ENCODE assay signal across 24 cellular contexts in the genomic region with DNA sequence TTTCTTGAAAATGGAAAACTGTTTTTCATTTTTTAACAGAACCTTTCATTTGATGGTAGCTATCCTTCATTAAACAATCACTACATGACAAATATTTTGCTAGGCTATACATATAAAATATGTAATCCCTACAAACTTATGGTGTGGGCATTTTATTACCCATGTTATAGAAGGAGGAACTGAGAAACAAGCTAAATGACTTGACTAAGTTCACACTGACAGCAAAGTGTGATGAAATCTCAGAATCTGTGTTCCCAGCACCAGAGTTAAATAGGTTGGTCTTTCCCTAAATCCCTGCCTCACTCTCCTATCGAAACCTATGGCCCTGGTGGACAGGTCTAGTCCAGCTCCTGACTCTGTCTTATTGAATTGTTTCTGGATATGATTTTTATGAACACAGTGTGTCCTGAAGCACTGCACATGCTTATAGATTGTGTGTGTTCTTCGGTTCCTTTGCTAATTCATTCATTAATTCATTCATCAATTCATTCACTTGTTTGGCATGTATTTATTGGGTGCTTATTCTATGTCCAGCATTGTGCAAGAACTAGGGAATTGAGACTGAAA.
A peak's percentile ranks its signal among the peaks of the same experiment; 100 is the strongest.
DNase-seq lines count a peak whose midpoint lies in the region; ATAC-seq and TF ChIP-seq lines count a peak whose summit lies in the region.
"Had no signal": no experiment of that assay in that cellular context is flagged by ENCODE, and none has a peak within 500 bp of the region (broad histone marks: within the 10 kb centered on the region; RNA-seq: fewer than 3 reads in every experiment).

No MANE protein-coding gene starts in this region.

- no peak overlapping the region for H3K4me3 Mint-ChIP-seq in stimulated activated naive B cell treated with anti-CD40 and anti-IgM and Interleukin-4, amounts not matched to agents 10 μg/mL and 1 μg/mL and 100 μg/mL, for 72 hours
- H3K4me3 Mint-ChIP-seq: activated CD8-positive, alpha-beta T cell treated with anti-CD3 and anti-CD28 coated beads, Interleukin-2, amount 10 ng/mL, durations not matched to agents 7 days and 5 days; CD4-positive, alpha-beta memory T cell; naive thymus-derived CD8-positive, alpha-beta T cell had no signal

- H3K27ac ChIP-seq in HL-60 (replicated peaks) = peak overlapping the region; percentile 70
- H3K27ac ChIP-seq: 22Rv1, foreskin keratinocyte, lower lobe of right lung, PC-9 had no signal

- H3K4me1 Mint-ChIP-seq in stimulated activated naive B cell treated with anti-CD40 and anti-IgM and Interleukin-4, amounts not matched to agents 10 μg/mL and 1 μg/mL and 100 μg/mL, for 72 hours = peaks cover 24 to 32% of the 10 kb centered on the region in 2 donors
- H3K4me1 Mint-ChIP-seq: CD4-positive, alpha-beta memory T cell had no signal

- H3K4me3 ChIP-seq in HL-60 (replicated peaks; ENCODE audit: insufficient read depth, low read length) = no peak overlapping the region
- H3K4me3 ChIP-seq: lower lobe of right lung, PC-9 had no signal

- no peak for TF ChIP-seq CTCF in HL-60 (IDR thresholded peaks at IDR 0.05; ENCODE audit: insufficient read depth, low read length)

- peak overlapping the region; percentile 37 for H3K27ac Mint-ChIP-seq in stimulated activated naive B cell treated with anti-CD40 and anti-IgM and Interleukin-4, amounts not matched to agents 10 μg/mL and 1 μg/mL and 100 μg/mL, for 72 hours
- H3K27ac Mint-ChIP-seq: activated CD8-positive, alpha-beta T cell treated with anti-CD3 and anti-CD28 coated beads, Interleukin-2, amount 10 ng/mL, durations not matched to agents 7 days and 5 days; activated T-helper 2 cell treated with anti-CD3 and anti-CD28 coated beads, Interferon-gamma antibody, Interleukin-2, Interleukin-4, amounts not matched to agents 10 μg/mL and 5 μg/mL and 100 μg/mL, durations not matched to agents 14 hours and 24 hours and 36 hours; progenitor cell of endocrine pancreas had no signal

- peak; percentile 56 for ATAC-seq in HG02884 (IDR thresholded peaks at IDR 0.05; ENCODE audit: unreplicated experiment)
- ATAC-seq in stimulated activated naive B cell treated with anti-CD40 and anti-IgM and Interleukin-4, amounts not matched to agents 10 μg/mL and 1 μg/mL and 100 μg/mL, for 72 hours (replicated peaks) = peak; percentile 56 to 70
- ATAC-seq in HG02763 (IDR thresholded peaks at IDR 0.05; ENCODE audit: unreplicated experiment) = no peak
- ATAC-seq: activated CD8-positive, alpha-beta T cell treated with anti-CD3 and anti-CD28 coated beads, Interleukin-2, amount 10 ng/mL, durations not matched to agents 7 days and 5 days; foreskin keratinocyte; lower lobe of right lung; naive thymus-derived CD8-positive, alpha-beta T cell had no signal

- H3K27me3 ChIP-seq in HL-60 (ENCODE audit: insufficient read depth, poor library complexity, severe bottlenecking) = no peaks in the 10 kb centered on the region
- H3K27me3 ChIP-seq: foreskin keratinocyte had no signal

- no peaks in the 10 kb centered on the region for H3K27me3 Mint-ChIP-seq in stimulated activated naive B cell treated with anti-CD40 and anti-IgM and Interleukin-4, amounts not matched to agents 10 μg/mL and 1 μg/mL and 100 μg/mL, for 72 hours
- H3K27me3 Mint-ChIP-seq: CD4-positive, alpha-beta memory T cell; naive thymus-derived CD8-positive, alpha-beta T cell; progenitor cell of endocrine pancreas had no signal

- peaks cover 11 to 14% of the 10 kb centered on the region in 2 donors for H3K36me3 Mint-ChIP-seq in stimulated activated naive B cell treated with anti-CD40 and anti-IgM and Interleukin-4, amounts not matched to agents 10 μg/mL and 1 μg/mL and 100 μg/mL, for 72 hours
- H3K36me3 Mint-ChIP-seq: naive thymus-derived CD8-positive, alpha-beta T cell had no signal

- DNase-seq in NOMO-1 treated with DMSO at 0.1 percent for 48 hours (lab: John Stamatoyannopoulos, UW; ENCODE audit: unreplicated experiment) (peak; percentile 53), NOMO-1 treated with dmso at 0.1 percent for 144 hours (lab: John Stamatoyannopoulos, UW; ENCODE audit: unreplicated experiment) (no peak), HL-60 (ENCODE audit: low read depth in 1 of 2, low spot score in 1 of 2) (peak; percentile 14 to 25), islet precursor cell (no peak)
- no peak for DNase-seq in stimulated activated naive B cell treated with anti-CD40 and anti-IgM and Interleukin-4, amounts not matched to agents 10 μg/mL and 1 μg/mL and 100 μg/mL, for 72 hours
- DNase-seq in activated CD4-positive, CD25-positive, alpha-beta regulatory T cell (lab: John Stamatoyannopoulos, UW) = no peak
- DNase-seq: activated CD8-positive, alpha-beta T cell treated with anti-CD3 and anti-CD28 coated beads, Interleukin-2, amount 10 ng/mL, durations not matched to agents 7 days and 5 days; CD4-positive, alpha-beta memory T cell; cerebellar nuclear complex; EL; foreskin keratinocyte; HCEC 1CT; lower lobe of right lung; naive thymus-derived CD8-positive, alpha-beta T cell; NCI-H226; PC-9; SK-N-SH; stimulated activated CD4-positive, alpha-beta T cell treated with anti-CD3 and anti-CD28 coated beads, Interleukin-15, amount 100 ng/mL, for 24 hours; substantia nigra had no signal

- H3K9me3 Mint-ChIP-seq in stimulated activated naive B cell treated with anti-CD40 and anti-IgM and Interleukin-4, amounts not matched to agents 10 μg/mL and 1 μg/mL and 100 μg/mL, for 72 hours = peaks cover 0 to 3% of the 10 kb centered on the region in 2 donors
- H3K9me3 Mint-ChIP-seq: activated T-helper 2 cell treated with anti-CD3 and anti-CD28 coated beads, Interferon-gamma antibody, Interleukin-2, Interleukin-4, amounts not matched to agents 10 μg/mL and 5 μg/mL and 100 μg/mL, durations not matched to agents 14 hours and 24 hours and 36 hours; naive thymus-derived CD8-positive, alpha-beta T cell had no signal

Comparison
In these comparisons a context has a peak if more than half of its experiments do, and no peak if none do; other contexts are left out.
1. DNase-seq: peak in NOMO-1 treated with DMSO at 0.1 percent for 48 hours (single experiment) and HL-60 (2 of 2); none in NOMO-1 treated with dmso at 0.1 percent for 144 hours (single experiment), stimulated activated naive B cell treated with anti-CD40 and anti-IgM and Interleukin-4, amounts not matched to agents 10 μg/mL and 1 μg/mL and 100 μg/mL, for 72 hours (single experiment), activated CD4-positive, CD25-positive, alpha-beta regulatory T cell (0 of 4) and islet precursor cell (single experiment).